Comparison of ENCODE assay signal across 1 cellular context in genomic region chr12:111578276-111578970, GRCh38.
TF ChIP-seq lines count a peak whose summit lies in the region.

No MANE protein-coding gene starts in this region.

TF ChIP-seq in GM23338, 12 proteins besides CTCF, POLR2A, EP300 and RAD21 (continued from another document):
- no peak for TF ChIP-seq REST (IDR thresholded peaks at IDR 0.05; ENCODE audit: unreplicated experiment)
- no peak for TF ChIP-seq EZH2 (IDR thresholded peaks at IDR 0.05; ENCODE audit: low read depth, unreplicated experiment)
TF ChIP-seq in GM23338: peak in this region for 0.
